ENCODE assay signal across 1 cellular context in the genomic region with DNA sequence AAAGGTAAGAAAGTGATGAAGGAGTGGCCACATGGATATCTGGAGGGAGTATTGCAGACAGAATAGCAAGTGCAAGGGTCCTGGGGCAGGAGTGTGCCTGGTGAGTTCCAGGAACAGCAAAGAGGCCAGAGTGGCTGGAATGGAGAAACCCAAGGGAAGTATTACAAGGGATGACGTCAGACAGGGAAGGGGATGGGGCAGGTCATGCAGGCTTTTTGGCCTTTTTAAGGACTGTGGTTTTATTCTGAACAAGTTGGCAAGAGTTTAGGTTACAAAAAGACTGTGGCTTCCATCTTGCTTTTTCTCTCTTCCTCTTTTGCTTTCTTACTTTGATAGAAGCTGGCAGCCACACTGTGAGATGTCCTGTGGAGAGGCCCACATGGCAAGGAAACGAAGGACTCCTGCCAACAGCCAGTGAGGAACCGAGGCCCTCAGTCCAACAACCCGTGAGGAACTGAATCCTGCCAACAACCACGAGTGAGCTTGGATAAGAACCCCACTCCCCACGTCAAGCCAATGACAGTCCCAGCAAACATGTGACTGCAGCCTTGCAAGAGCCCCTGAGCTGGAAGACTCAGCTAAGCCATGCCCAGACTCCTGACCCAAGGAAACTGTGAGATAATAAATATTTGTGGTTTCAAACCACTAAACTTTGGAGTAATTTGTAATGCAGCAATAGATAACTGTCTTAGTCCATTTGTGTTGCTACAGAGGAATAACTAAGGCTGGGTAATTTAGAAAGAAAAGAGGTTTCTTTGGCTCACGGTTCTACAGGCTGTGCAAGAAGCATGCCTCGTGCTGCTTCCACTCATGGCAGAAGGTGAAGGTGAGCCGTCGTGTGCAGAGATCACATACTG.
TF ChIP-seq lines count a peak whose summit lies in the region.

No MANE protein-coding gene starts in this region.

TF ChIP-seq in GM23338, 12 proteins besides CTCF, POLR2A, EP300 and RAD21 (continued from another document):
- TF ChIP-seq, protein P1, sequence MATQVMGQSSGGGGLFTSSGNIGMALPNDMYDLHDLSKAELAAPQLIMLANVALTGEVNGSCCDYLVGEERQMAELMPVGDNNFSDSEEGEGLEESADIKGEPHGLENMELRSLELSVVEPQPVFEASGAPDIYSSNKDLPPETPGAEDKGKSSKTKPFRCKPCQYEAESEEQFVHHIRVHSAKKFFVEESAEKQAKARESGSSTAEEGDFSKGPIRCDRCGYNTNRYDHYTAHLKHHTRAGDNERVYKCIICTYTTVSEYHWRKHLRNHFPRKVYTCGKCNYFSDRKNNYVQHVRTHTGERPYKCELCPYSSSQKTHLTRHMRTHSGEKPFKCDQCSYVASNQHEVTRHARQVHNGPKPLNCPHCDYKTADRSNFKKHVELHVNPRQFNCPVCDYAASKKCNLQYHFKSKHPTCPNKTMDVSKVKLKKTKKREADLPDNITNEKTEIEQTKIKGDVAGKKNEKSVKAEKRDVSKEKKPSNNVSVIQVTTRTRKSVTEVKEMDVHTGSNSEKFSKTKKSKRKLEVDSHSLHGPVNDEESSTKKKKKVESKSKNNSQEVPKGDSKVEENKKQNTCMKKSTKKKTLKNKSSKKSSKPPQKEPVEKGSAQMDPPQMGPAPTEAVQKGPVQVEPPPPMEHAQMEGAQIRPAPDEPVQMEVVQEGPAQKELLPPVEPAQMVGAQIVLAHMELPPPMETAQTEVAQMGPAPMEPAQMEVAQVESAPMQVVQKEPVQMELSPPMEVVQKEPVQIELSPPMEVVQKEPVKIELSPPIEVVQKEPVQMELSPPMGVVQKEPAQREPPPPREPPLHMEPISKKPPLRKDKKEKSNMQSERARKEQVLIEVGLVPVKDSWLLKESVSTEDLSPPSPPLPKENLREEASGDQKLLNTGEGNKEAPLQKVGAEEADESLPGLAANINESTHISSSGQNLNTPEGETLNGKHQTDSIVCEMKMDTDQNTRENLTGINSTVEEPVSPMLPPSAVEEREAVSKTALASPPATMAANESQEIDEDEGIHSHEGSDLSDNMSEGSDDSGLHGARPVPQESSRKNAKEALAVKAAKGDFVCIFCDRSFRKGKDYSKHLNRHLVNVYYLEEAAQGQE (IDR thresholded peaks at IDR 0.05; ENCODE audit: unreplicated experiment), result no peak
- TF ChIP-seq EZH2phosphoT487 (IDR thresholded peaks at IDR 0.05; ENCODE audit: unreplicated experiment), result no peak
- TF ChIP-seq JUNB (IDR thresholded peaks at IDR 0.05; ENCODE audit: unreplicated experiment), result no peak
- TF ChIP-seq, protein P2, sequence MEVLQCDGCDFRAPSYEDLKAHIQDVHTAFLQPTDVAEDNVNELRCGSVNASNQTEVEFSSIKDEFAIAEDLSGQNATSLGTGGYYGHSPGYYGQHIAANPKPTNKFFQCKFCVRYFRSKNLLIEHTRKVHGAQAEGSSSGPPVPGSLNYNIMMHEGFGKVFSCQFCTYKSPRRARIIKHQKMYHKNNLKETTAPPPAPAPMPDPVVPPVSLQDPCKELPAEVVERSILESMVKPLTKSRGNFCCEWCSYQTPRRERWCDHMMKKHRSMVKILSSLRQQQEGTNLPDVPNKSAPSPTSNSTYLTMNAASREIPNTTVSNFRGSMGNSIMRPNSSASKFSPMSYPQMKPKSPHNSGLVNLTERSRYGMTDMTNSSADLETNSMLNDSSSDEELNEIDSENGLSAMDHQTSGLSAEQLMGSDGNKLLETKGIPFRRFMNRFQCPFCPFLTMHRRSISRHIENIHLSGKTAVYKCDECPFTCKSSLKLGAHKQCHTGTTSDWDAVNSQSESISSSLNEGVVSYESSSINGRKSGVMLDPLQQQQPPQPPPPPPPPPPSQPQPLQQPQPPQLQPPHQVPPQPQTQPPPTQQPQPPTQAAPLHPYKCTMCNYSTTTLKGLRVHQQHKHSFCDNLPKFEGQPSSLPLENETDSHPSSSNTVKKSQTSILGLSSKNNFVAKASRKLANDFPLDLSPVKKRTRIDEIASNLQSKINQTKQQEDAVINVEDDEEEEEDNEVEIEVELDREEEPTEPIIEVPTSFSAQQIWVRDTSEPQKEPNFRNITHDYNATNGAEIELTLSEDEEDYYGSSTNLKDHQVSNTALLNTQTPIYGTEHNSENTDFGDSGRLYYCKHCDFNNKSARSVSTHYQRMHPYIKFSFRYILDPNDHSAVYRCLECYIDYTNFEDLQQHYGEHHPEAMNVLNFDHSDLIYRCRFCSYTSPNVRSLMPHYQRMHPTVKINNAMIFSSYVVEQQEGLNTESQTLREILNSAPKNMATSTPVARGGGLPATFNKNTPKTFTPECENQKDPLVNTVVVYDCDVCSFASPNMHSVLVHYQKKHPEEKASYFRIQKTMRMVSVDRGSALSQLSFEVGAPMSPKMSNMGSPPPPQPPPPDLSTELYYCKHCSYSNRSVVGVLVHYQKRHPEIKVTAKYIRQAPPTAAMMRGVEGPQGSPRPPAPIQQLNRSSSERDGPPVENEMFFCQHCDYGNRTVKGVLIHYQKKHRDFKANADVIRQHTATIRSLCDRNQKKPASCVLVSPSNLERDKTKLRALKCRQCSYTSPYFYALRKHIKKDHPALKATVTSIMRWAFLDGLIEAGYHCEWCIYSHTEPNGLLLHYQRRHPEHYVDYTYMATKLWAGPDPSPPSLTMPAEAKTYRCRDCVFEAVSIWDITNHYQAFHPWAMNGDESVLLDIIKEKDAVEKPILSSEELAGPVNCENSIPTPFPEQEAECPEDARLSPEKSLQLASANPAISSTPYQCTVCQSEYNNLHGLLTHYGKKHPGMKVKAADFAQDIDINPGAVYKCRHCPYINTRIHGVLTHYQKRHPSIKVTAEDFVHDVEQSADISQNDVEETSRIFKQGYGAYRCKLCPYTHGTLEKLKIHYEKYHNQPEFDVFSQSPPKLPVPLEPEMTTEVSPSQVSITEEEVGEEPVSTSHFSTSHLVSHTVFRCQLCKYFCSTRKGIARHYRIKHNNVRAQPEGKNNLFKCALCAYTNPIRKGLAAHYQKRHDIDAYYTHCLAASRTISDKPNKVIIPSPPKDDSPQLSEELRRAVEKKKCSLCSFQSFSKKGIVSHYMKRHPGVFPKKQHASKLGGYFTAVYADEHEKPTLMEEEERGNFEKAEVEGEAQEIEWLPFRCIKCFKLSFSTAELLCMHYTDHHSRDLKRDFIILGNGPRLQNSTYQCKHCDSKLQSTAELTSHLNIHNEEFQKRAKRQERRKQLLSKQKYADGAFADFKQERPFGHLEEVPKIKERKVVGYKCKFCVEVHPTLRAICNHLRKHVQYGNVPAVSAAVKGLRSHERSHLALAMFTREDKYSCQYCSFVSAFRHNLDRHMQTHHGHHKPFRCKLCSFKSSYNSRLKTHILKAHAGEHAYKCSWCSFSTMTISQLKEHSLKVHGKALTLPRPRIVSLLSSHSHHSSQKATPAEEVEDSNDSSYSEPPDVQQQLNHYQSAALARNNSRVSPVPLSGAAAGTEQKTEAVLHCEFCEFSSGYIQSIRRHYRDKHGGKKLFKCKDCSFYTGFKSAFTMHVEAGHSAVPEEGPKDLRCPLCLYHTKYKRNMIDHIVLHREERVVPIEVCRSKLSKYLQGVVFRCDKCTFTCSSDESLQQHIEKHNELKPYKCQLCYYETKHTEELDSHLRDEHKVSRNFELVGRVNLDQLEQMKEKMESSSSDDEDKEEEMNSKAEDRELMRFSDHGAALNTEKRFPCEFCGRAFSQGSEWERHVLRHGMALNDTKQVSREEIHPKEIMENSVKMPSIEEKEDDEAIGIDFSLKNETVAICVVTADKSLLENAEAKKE (CRISPR knock-in tag; IDR thresholded peaks at IDR 0.05), result no peak
- no peak for TF ChIP-seq STAT1 (IDR thresholded peaks at IDR 0.05; ENCODE audit: unreplicated experiment)
